Comparison of ENCODE assay signal across 8 cellular contexts in genomic region chr4:183504064-183504929, GRCh38. TPM values are rescaled to one million over a fixed set of nuclear protein-coding genes. Genes with fewer than 3 reads are reported as not detected.
DNase-seq lines count a peak whose midpoint lies in the region; ATAC-seq and TF ChIP-seq lines count a peak whose summit lies in the region.

No MANE protein-coding gene starts in this region.

- H3K27me3 ChIP-seq in OCI-LY1 (ENCODE audit: insufficient read depth, low read length) = no peaks in the 10 kb centered on the region

- H3K9me3 ChIP-seq in OCI-LY1 (ENCODE audit: low read length) (no peaks in the 10 kb centered on the region), mucosa of descending colon (no peaks in the 10 kb centered on the region)

- H4K20me1 ChIP-seq in OCI-LY1 (ENCODE audit: insufficient read depth, low read length) = 0 out of 2 replicates have a peak, but pooled peaks cover 3% of the 10 kb centered on the region

- peak overlapping the region; percentile 86 for H3K4me3 ChIP-seq in OCI-LY1 (ENCODE audit: low read depth, low read length, poor library complexity, severe bottlenecking)
- H3K4me3 ChIP-seq in mucosa of descending colon = peak overlapping the region; percentile 94

- peak overlapping the region; percentile 86 for H3K9ac ChIP-seq in OCI-LY1 (ENCODE audit: low read length)

- TF ChIP-seq CTCF in OCI-LY1 (IDR thresholded peaks at IDR 0.05; ENCODE audit: low read length) = no peak
- peak; percentile 14 for TF ChIP-seq CTCF in mucosa of descending colon (IDR thresholded peaks at IDR 0.05)

- H3K4me1 ChIP-seq in OCI-LY1 (ENCODE audit: insufficient read depth, low read length, severe bottlenecking) = peaks cover 44% of the 10 kb centered on the region
- peaks cover 24% of the 10 kb centered on the region for H3K4me1 ChIP-seq in mucosa of descending colon (ENCODE audit: low read depth)

- peak; percentile 98 for DNase-seq in DMS 273 (lab: John Stamatoyannopoulos, UW; ENCODE audit: unreplicated experiment)
- peak; percentile 36 for DNase-seq in HuH-7 (ENCODE audit: low spot score)
- DNase-seq in activated T-cell treated with anti-CD3 and anti-CD28 coated beads for 24 hours (ENCODE audit: low read depth) = peak; percentile 99
- DNase-seq in epidermal melanocyte (ENCODE audit: insufficient read length, low spot score) = peak; percentile 82
- peak; percentile 99 to 100 (median 100) for DNase-seq in mucosa of descending colon
- peak; percentile 100 for DNase-seq in stimulated activated CD8-positive, alpha-beta memory T cell treated with anti-CD3 and anti-CD28 coated beads, Interleukin-4, amount 100 ng/mL, for 24 hours (ENCODE audit: low read depth)

- intact Hi-C loops in mucosa of descending colon (cut with DNase I, micrococcal nuclease) = no loop called here

- H2AFZ ChIP-seq in OCI-LY1 (ENCODE audit: low read length) = no peak overlapping the region

- no peaks in the 10 kb centered on the region for H3F3A ChIP-seq in OCI-LY1 (ENCODE audit: insufficient read depth, low read length)

- H3K9me2 ChIP-seq in OCI-LY1 (ENCODE audit: low read depth, low read length) = no peaks in the 10 kb centered on the region

- peaks cover 41% of the 10 kb centered on the region for H3K79me2 ChIP-seq in OCI-LY1 (ENCODE audit: insufficient read depth, low read length)

- peak overlapping the region; percentile 99 for H3K4me2 ChIP-seq in OCI-LY1 (ENCODE audit: low read length)

- H3K27ac ChIP-seq in OCI-LY1 (ENCODE audit: low read depth, low read length, poor library complexity, severe bottlenecking) = peak overlapping the region; percentile 84

- no peaks in the 10 kb centered on the region for H3K36me3 ChIP-seq in OCI-LY1 (ENCODE audit: insufficient read depth, low read length)
- H3K36me3 ChIP-seq in mucosa of descending colon (ENCODE audit: low read depth) = no peaks in the 10 kb centered on the region

- ATAC-seq in GM21515 (IDR thresholded peaks at IDR 0.05; ENCODE audit: unreplicated experiment) = peak; percentile 66
- peak; percentile 90 for ATAC-seq in mucosa of descending colon

RNA-seq across cellular contexts. Expression of gene ING2, which starts 0.6 kb away (rescaled TPM):
- total RNA-seq in mucosa of descending colon = 10 to 100 TPM in 2 of 3 donors, 1 to 10 TPM in 1; 9.9 to 12.5 (median 11.9) TPM

RNA-seq across cellular contexts. Expression of gene CDKN2AIP, which starts 59.9 kb away (rescaled TPM):
- 10 to 100 TPM; 16.2 to 20.4 (median 18.9) TPM for total RNA-seq in mucosa of descending colon

Comparison
In these comparisons a context has a peak if more than half of its experiments do, and no peak if none do; other contexts are left out.
1. Peak in every context shown above with its lines: DNase-seq, ATAC-seq, H3K4me3 ChIP-seq and H3K27ac ChIP-seq.
2. DNase-seq: peak in every context shown above with its lines; median percentile 100 in mucosa of descending colon; 100 in stimulated activated CD8-positive, alpha-beta memory T cell treated with anti-CD3 and anti-CD28 coated beads, Interleukin-4, amount 100 ng/mL, for 24 hours; 99 in activated T-cell treated with anti-CD3 and anti-CD28 coated beads for 24 hours; 98 in DMS 273; 82 in epidermal melanocyte; 36 in HuH-7.